In the genomic region with DNA sequence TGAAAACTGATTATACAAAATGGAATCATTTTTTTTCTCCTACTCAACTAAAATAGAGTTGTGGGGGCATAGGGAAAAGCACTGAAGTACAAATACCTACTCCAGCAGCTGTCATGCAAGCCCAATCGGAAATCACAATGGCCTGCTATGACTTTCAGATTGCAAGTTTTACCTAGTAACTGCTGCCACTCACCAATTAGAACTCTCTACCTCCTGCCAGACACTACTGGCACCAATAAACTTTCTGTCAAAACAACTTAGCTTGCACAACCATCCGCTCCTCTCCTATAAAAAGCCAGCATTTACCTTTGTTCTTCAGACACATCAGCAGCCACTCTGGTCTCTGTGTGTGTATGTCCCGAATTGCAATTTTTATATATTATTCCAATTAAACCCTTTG, we compare ENCODE assay signal across 2 cellular contexts.
TF ChIP-seq lines count a peak whose summit lies in the region.

No MANE protein-coding gene starts in this region.

TF ChIP-seq in GM23338, 12 proteins besides CTCF, POLR2A, EP300 and RAD21:
- TF ChIP-seq, protein P1, sequence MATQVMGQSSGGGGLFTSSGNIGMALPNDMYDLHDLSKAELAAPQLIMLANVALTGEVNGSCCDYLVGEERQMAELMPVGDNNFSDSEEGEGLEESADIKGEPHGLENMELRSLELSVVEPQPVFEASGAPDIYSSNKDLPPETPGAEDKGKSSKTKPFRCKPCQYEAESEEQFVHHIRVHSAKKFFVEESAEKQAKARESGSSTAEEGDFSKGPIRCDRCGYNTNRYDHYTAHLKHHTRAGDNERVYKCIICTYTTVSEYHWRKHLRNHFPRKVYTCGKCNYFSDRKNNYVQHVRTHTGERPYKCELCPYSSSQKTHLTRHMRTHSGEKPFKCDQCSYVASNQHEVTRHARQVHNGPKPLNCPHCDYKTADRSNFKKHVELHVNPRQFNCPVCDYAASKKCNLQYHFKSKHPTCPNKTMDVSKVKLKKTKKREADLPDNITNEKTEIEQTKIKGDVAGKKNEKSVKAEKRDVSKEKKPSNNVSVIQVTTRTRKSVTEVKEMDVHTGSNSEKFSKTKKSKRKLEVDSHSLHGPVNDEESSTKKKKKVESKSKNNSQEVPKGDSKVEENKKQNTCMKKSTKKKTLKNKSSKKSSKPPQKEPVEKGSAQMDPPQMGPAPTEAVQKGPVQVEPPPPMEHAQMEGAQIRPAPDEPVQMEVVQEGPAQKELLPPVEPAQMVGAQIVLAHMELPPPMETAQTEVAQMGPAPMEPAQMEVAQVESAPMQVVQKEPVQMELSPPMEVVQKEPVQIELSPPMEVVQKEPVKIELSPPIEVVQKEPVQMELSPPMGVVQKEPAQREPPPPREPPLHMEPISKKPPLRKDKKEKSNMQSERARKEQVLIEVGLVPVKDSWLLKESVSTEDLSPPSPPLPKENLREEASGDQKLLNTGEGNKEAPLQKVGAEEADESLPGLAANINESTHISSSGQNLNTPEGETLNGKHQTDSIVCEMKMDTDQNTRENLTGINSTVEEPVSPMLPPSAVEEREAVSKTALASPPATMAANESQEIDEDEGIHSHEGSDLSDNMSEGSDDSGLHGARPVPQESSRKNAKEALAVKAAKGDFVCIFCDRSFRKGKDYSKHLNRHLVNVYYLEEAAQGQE (IDR thresholded peaks at IDR 0.05; ENCODE audit: unreplicated experiment), result no peak
- TF ChIP-seq ZNF331 (CRISPR knock-in tag; IDR thresholded peaks at IDR 0.05; ENCODE audit: low read depth), result no peak
- TF ChIP-seq STAT1 (IDR thresholded peaks at IDR 0.05; ENCODE audit: unreplicated experiment), result no peak

TF ChIP-seq in GM12878, 131 proteins besides CTCF, POLR2A, EP300 and RAD21 (continued from another document):
- TF ChIP-seq RBBP5 (conservative IDR thresholded peaks at IDR 0.05) (no peak), BMI1 (IDR thresholded peaks at IDR 0.05; ENCODE audit: borderline replicate concordance) (no peak), ZBTB11 (CRISPR knock-in tag; IDR thresholded peaks at IDR 0.05) (no peak), NFYA (IDR thresholded peaks at IDR 0.05; ENCODE audit: borderline replicate concordance, low read depth, low read length) (no peak), POU2F2 (IDR thresholded peaks at IDR 0.05; ENCODE audit: borderline replicate concordance, low read depth, low read length) (no peak)
